ENCODE assay signal across 7 cellular contexts in the genomic region with DNA sequence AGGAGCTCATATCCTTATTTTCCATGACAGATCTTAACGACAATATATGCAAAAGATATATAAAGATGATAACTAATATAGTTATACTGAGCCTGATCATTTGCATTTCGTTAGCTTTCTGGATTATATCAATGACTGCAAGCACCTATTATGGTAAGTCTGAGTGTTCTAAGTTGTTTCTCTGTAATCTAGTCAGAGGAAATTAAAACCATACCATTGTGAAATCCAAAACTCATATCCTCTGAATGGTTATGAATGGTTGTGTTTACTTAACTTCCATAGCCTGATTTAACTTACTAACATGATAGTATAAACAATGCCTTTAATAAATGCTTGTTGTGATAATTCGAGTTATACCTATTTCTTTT. TPM values are rescaled to one million over a fixed set of nuclear protein-coding genes. Genes with fewer than 3 reads are reported as not detected.
DNase-seq lines count a peak whose midpoint lies in the region; FAIRE-seq and TF ChIP-seq lines count a peak whose summit lies in the region.

No MANE protein-coding gene starts in this region.

- intact Hi-C loops in esophagus muscularis mucosa (cut with DNase I) = loop anchor here (5.0 kb wide), 1 partner anchor 66 kb away; a partner anchor contains a TSS

- H3K9me3 ChIP-seq in esophagus muscularis mucosa = no peaks in the 10 kb centered on the region

- no peak overlapping the region for H3K9ac ChIP-seq in rectal smooth muscle tissue (ENCODE audit: low read length)

- TF ChIP-seq POLR2A in GM12892 (IDR thresholded peaks at IDR 0.05; ENCODE audit: low read depth, low read length) (no peak), esophagus muscularis mucosa (IDR thresholded peaks at IDR 0.05; ENCODE audit: low read depth) (no peak)

- H3K36me3 ChIP-seq in esophagus muscularis mucosa = peaks cover 0 to 6% (median 0%) of the 10 kb centered on the region in 4 donors
- no peaks in the 10 kb centered on the region for H3K36me3 ChIP-seq in rectal smooth muscle tissue (ENCODE audit: control insufficient read depth, insufficient read depth, low read length)

- H3K27me3 ChIP-seq in esophagus muscularis mucosa (no peaks in the 10 kb centered on the region), rectal smooth muscle tissue (ENCODE audit: control insufficient read depth, insufficient read depth, low read length) (no peaks in the 10 kb centered on the region)

- no peak for TF ChIP-seq CTCF in esophagus muscularis mucosa (IDR thresholded peaks at IDR 0.05)

- WGBS in esophagus muscularis mucosa = 6% methylated on average over 3 of the region's 3 CpGs

- H3K4me1 ChIP-seq in esophagus muscularis mucosa = peaks cover 17 to 36% (median 34%) of the 10 kb centered on the region in 4 donors
- peaks cover 8% of the 10 kb centered on the region for H3K4me1 ChIP-seq in rectal smooth muscle tissue (ENCODE audit: control insufficient read depth, insufficient read depth, low read length)

- peak overlapping the region; percentile 79 to 84 (median 81) for H3K4me3 ChIP-seq in esophagus muscularis mucosa
- peak overlapping the region; percentile 87 for H3K4me3 ChIP-seq in rectal smooth muscle tissue (ENCODE audit: low read length)

- FAIRE-seq in GM12892 (lab: Jason Lieb, UNC) (peak; percentile 60), RCC 7860 (lab: Jason Lieb, UNC) (peak; percentile 21)

- DNase-seq in GM12892 (ENCODE audit: insufficient read length) = no peak
- no peak for DNase-seq in RCC 7860 (ENCODE audit: low spot score)
- no peak for DNase-seq in esophagus muscularis mucosa (ENCODE audit: extremely low spot score)
- no peak for DNase-seq in NCI-H2107 treated with DMSO at 0.1 percent for 48 hours (lab: John Stamatoyannopoulos, UW; ENCODE audit: unreplicated experiment)
- no peak for DNase-seq in ureter (ENCODE audit: low spot score)
- DNase-seq in NCI-H2081 treated with DMSO at 0.1 percent for 48 hours (lab: John Stamatoyannopoulos, UW) = no peak

- no peak for TF ChIP-seq EP300 in esophagus muscularis mucosa (IDR thresholded peaks at IDR 0.05)

- H3K27ac ChIP-seq in esophagus muscularis mucosa (replicated peaks in 1 of 4) (peak overlapping the region; percentile 89 to 91 (median 90)), rectal smooth muscle tissue (ENCODE audit: low read depth, low read length) (peak overlapping the region; percentile 89)

RNA-seq across cellular contexts. Expression of a gene that starts 0.8 kb away (rescaled TPM):
- 17.4 TPM for polyA plus RNA-seq in GM12892 (2012; ENCODE audit: missing spikeins)
- total RNA-seq in esophagus muscularis mucosa (10 to 100 TPM in 3 of 4 donors, 1 to 10 TPM in 1; 9.6 to 24.2 (median 16.6) TPM), ureter (39.3 TPM)

RNA-seq across cellular contexts. Expression of a gene that starts 22.5 kb away (rescaled TPM):
- polyA plus RNA-seq in GM12892 (2012; ENCODE audit: missing spikeins) = 5.7 TPM
- total RNA-seq in esophagus muscularis mucosa (1 to 10 TPM; 3.3 to 5.1 (median 3.7) TPM), ureter (5.5 TPM)

RNA-seq across cellular contexts. Expression of a gene that starts 23.0 kb away (rescaled TPM):
- polyA plus RNA-seq in GM12892 (2012; ENCODE audit: missing spikeins) = 32.8 TPM
- total RNA-seq in esophagus muscularis mucosa (10 to 100 TPM; 19.4 to 44.0 (median 25.9) TPM), ureter (72.1 TPM)
